ENCODE assay signal across 3 cellular contexts in the genomic region with DNA sequence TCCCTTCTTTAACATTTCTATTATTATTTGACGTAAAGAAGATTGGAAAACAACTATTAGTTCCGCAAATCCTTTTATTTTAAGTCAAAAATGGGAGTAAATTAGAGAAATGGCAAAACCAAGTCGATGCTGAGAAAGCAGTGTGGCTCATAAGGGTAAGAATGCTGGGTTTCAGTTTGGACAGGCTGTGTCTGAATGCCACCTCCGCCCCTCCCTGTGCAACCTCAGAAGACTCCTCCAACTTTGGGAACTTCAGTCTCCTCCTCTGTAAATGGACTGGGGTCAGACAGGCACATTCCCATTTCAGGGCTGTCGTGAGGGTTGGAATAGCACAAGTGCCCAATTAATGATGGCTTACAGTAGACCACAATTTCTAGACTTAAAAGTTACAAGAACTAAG.
"Had no signal": no experiment of that assay in that cellular context is flagged by ENCODE, and none has a peak within 500 bp of the region (broad histone marks: within the 10 kb centered on the region; RNA-seq: fewer than 3 reads in every experiment).

No MANE protein-coding gene starts in this region.

- DNase-seq: H7, HFFc6 had no signal

- H3K27ac Mint-ChIP-seq: GM23338, HFFc6 had no signal

- H3K4me3 Mint-ChIP-seq: GM23338, HFFc6 had no signal

- H3K9me3 Mint-ChIP-seq: GM23338, HFFc6 had no signal
